ENCODE assay signal across 12 cellular contexts in genomic region chr11:76793391-76793811, GRCh38. TPM values are rescaled to one million over a fixed set of nuclear protein-coding genes. Genes with fewer than 3 reads are reported as not detected.
DNase-seq lines count a peak whose midpoint lies in the region; ATAC-seq, FAIRE-seq and TF ChIP-seq lines count a peak whose summit lies in the region.
"Had no signal": no experiment of that assay in that cellular context is flagged by ENCODE, and none has a peak within 500 bp of the region (broad histone marks: within the 10 kb centered on the region; RNA-seq: fewer than 3 reads in every experiment).

No MANE protein-coding gene starts in this region.

- H3K23ac ChIP-seq in H1 (ENCODE audit: insufficient read length): no peak overlapping the region
- no peak overlapping the region for H3K23ac ChIP-seq in trophoblast cell (ENCODE audit: low read length)

- H3K56ac ChIP-seq in H1 (replicated peaks; ENCODE audit: insufficient read length, low read depth, low read length): no peak overlapping the region

- 0 out of 2 replicates have a peak overlapping the region, but pooled peaks have one; percentile 36 for H3K18ac ChIP-seq in H1 (ENCODE audit: extremely low read depth, low read length)
- no peak overlapping the region for H3K18ac ChIP-seq in trophoblast cell (ENCODE audit: low read length)

- H3K79me2 ChIP-seq in H1 (ENCODE audit: control insufficient read depth in 1 of 2, insufficient read depth in 2 of 2, low read length in 2 of 2) (peaks cover 10 to 70% of the 10 kb centered on the region in 2 experiments; a peak in 3 of 4 replicates), trophoblast cell (ENCODE audit: control insufficient read depth, insufficient read depth, low read length, poor library complexity) (peaks cover 10% of the 10 kb centered on the region)

- H3K4me2 ChIP-seq in H1 (ENCODE audit: insufficient read depth in 1 of 2, low read depth in 2 of 2, low read length in 2 of 2): peak overlapping the region; percentile 2 to 13; a peak in 1 of 4 replicates
- no peak overlapping the region for H3K4me2 ChIP-seq in trophoblast cell (ENCODE audit: low read length)

- no peak for TF ChIP-seq POLR2A in H1 (IDR thresholded peaks at IDR 0.05; ENCODE audit: control extremely low read depth in 1 of 2, low read depth in 2 of 2, low read length in 2 of 2)

- H4K12ac ChIP-seq in trophoblast cell (ENCODE audit: low read depth, low read length): no peak overlapping the region

- no TSS peak for BruUV-seq in A673 (replicated peaks; lab: Mats Ljungman, UMichigan)

- no peak overlapping the region for H2BK15ac ChIP-seq in H1 (ENCODE audit: low read length)

- H3K27ac ChIP-seq in A673 (ENCODE audit: low read depth, low read length, poor library complexity, severe bottlenecking) (peak overlapping the region; percentile 73), H1 (ENCODE audit: low read depth, low read length) (no peak overlapping the region), trophoblast cell (ENCODE audit: low read depth, low read length) (no peak overlapping the region), left lung (no peak overlapping the region)

- H3K36me3 ChIP-seq in A673 (ENCODE audit: insufficient read depth, low read length, poor library complexity, severe bottlenecking): no peaks in the 10 kb centered on the region
- peaks cover 0 to 8% (median 3%) of the 10 kb centered on the region in 4 experiments; a peak in 3 of 8 replicates for H3K36me3 ChIP-seq in H1 (ENCODE audit: control insufficient read depth in 2 of 4, insufficient read depth in 4 of 4, low read length in 3 of 4)
- H3K36me3 ChIP-seq in trophoblast cell (ENCODE audit: control insufficient read depth in 1 of 2, insufficient read depth in 2 of 2, low read length in 2 of 2): peaks cover 22 to 31% of the 10 kb centered on the region in 2 experiments
- peaks cover 0 to 10% of the 10 kb centered on the region in 2 donors for H3K36me3 ChIP-seq in left lung

- no peak overlapping the region for H3K4me3 ChIP-seq in A673 (ENCODE audit: low read depth, low read length, poor library complexity, severe bottlenecking)
- no peak overlapping the region for H3K4me3 ChIP-seq in H1 (ENCODE audit: extremely low read depth in 1 of 4, insufficient read depth in 2 of 4, low read depth in 3 of 4, low read length in 4 of 4)
- H3K4me3 ChIP-seq in trophoblast cell (ENCODE audit: low read depth, low read length): no peak overlapping the region
- H3K4me3 ChIP-seq in left lung: no peak overlapping the region

- ATAC-seq in stimulated activated naive CD8-positive, alpha-beta T cell treated with anti-CD3 and anti-CD28 coated beads, Interleukin-15, Interleukin-2, amounts not matched to agents 100 U/mL and 50 U/mL, for 24 hours: no peak
- ATAC-seq in GM21528 (IDR thresholded peaks at IDR 0.05; ENCODE audit: low FRiP score, unreplicated experiment): no peak
- no peak for ATAC-seq in left lung

- H2BK5ac ChIP-seq in H1 (ENCODE audit: low read depth, low read length): peak overlapping the region; percentile 11; the same call in 1 of the 2 replicates
- no peak overlapping the region for H2BK5ac ChIP-seq in trophoblast cell (ENCODE audit: low read depth, low read length, poor library complexity)

- FAIRE-seq in H1 (lab: Jason Lieb, UNC): no peak
- FAIRE-seq: bronchial epithelial cell, kidney had no signal

- H4K20me1 ChIP-seq in H1 (replicated peaks in 1 of 2; ENCODE audit: control insufficient read depth in 1 of 2, insufficient read depth in 2 of 2, low read length in 2 of 2): peaks cover 8 to 28% of the 10 kb centered on the region in 2 experiments

- peaks cover 21% of the 10 kb centered on the region for H3K4me1 ChIP-seq in A673 (ENCODE audit: insufficient read depth, low read length, poor library complexity, severe bottlenecking)
- H3K4me1 ChIP-seq in H1 (replicated peaks in 1 of 4; ENCODE audit: control insufficient read depth in 3 of 4, insufficient read depth in 4 of 4, low read length in 3 of 4): peaks cover 4 to 17% (median 17%) of the 10 kb centered on the region in 4 experiments; a peak in 6 of 7 replicates
- H3K4me1 ChIP-seq in trophoblast cell (ENCODE audit: control insufficient read depth in 1 of 2, insufficient read depth in 2 of 2, low read length in 2 of 2): peaks cover 11 to 24% of the 10 kb centered on the region in 2 experiments
- H3K4me1 ChIP-seq in left lung: peaks cover 3 to 6% of the 10 kb centered on the region in 2 donors

- POLR2A ChIA-PET in A673 (lab: Charles Lee; ENCODE audit: low non-redundant PET): no interaction called here
- POLR2A ChIA-PET in H1 (lab: Charles Lee; ENCODE audit: partially characterized antibody): interaction anchor here (0.7 to 2.6 kb wide), 4 partner anchors 8 to 89 kb away, joined by 3 to 12 read pairs (median 7); partner anchors contain the start of gene TSKU

- H3K9me3 ChIP-seq in A673 (ENCODE audit: low read depth, low read length, poor library complexity, severe bottlenecking) (peaks cover 10% of the 10 kb centered on the region), H1 (ENCODE audit: insufficient read depth in 2 of 2, low read depth in 1 of 2, low read length in 1 of 2) (peaks cover 8 to 10% of the 10 kb centered on the region in 2 experiments; a peak in 3 of 4 replicates), trophoblast cell (ENCODE audit: insufficient read depth, low read depth, low read length) (peaks cover 6% of the 10 kb centered on the region), left lung (no peaks in the 10 kb centered on the region)

- no peak overlapping the region for H3K9ac ChIP-seq in H1 (replicated peaks in 1 of 4; ENCODE audit: extremely low read depth in 1 of 4, low read depth in 3 of 4, low read length in 3 of 4)
- H3K9ac ChIP-seq in trophoblast cell (ENCODE audit: low read length): no peak overlapping the region

- no peak overlapping the region for H4K91ac ChIP-seq in H1 (replicated peaks; ENCODE audit: insufficient read length, low read length)
- H4K91ac ChIP-seq in trophoblast cell (ENCODE audit: low read depth, low read length): no peak overlapping the region

- H3K14ac ChIP-seq in H1 (ENCODE audit: insufficient read length): no peak overlapping the region
- no peak overlapping the region for H3K14ac ChIP-seq in trophoblast cell (ENCODE audit: low read length)

- H2AFZ ChIP-seq in H1 (ENCODE audit: low read length) (no peak overlapping the region), trophoblast cell (ENCODE audit: insufficient read depth, low read length, poor library complexity) (no peak overlapping the region)

- TF ChIP-seq EP300 in H1 (IDR thresholded peaks at IDR 0.05; ENCODE audit: borderline replicate concordance in 1 of 2, low read depth in 2 of 2, low read length in 2 of 2): no peak

- H2BK20ac ChIP-seq in H1 (ENCODE audit: low read length): no peak overlapping the region

- no peaks in the 10 kb centered on the region for H3K23me2 ChIP-seq in H1 (ENCODE audit: low read depth, low read length)

- WGBS in H1 (ENCODE audit: extremely low coverage in 1 of 2, insufficient coverage in 1 of 2, insufficient read length in 1 of 2, insufficient replicate concordance in 2 of 2, low coverage in 1 of 2, low lambda C conversion rate in 2 of 2, missing lambda C conversion rate in 1 of 2), 2 experiments: 67% methylated on average over 6 of the region's 6 CpGs; no CpG with 5 or more reads in 1 of the 2 experiments
- WGBS in trophoblast cell (ENCODE audit: extremely low coverage, insufficient coverage, insufficient read length): no CpG with 5 or more reads among the region's 6 CpGs

- H4K8ac ChIP-seq in H1 (ENCODE audit: extremely low read depth, insufficient read depth, low read length) (no peak overlapping the region), trophoblast cell (ENCODE audit: low read depth, low read length) (no peak overlapping the region)

- CTCF ChIA-PET in A673 (lab: Charles Lee): interaction anchor here (0.7 kb wide), 1 partner anchor 59 kb away, joined by 5 read pairs; no protein-coding TSS in a partner anchor
- CTCF ChIA-PET in H1 (lab: Charles Lee; ENCODE audit: partially characterized antibody): interaction anchor here (0.5 to 2.6 kb wide), 11 partner anchors 10 to 299 kb away, joined by 3 to 17 read pairs (median 5); no protein-coding TSS in a partner anchor

- no peak overlapping the region for H2BK12ac ChIP-seq in H1 (ENCODE audit: low read depth, low read length)
- no peak overlapping the region for H2BK12ac ChIP-seq in trophoblast cell (ENCODE audit: low read length)

- H3K4ac ChIP-seq in H1 (replicated peaks; ENCODE audit: insufficient read length, low read depth, low read length) (no peak overlapping the region), trophoblast cell (ENCODE audit: low read depth, low read length) (peak overlapping the region; percentile 80)

- intact Hi-C loops in A673 (cut with micrococcal nuclease; ENCODE audit: unreplicated experiment) (no loop called here), left lung (cut with DNase I) (no loop called here)

- no peak overlapping the region for H4K5ac ChIP-seq in H1 (ENCODE audit: insufficient read length, low read depth, low read length)

- no peak overlapping the region for H2BK120ac ChIP-seq in H1 (replicated peaks; ENCODE audit: low read depth, low read length)
- H2BK120ac ChIP-seq in trophoblast cell (ENCODE audit: insufficient read depth, low read length, poor library complexity): no peak overlapping the region

- TF ChIP-seq CTCF in A673 (conservative IDR thresholded peaks at IDR 0.05; ENCODE audit: low read depth, low read length) (no peak), H1 (IDR thresholded peaks at IDR 0.05; ENCODE audit: control extremely low read depth in 1 of 3, insufficient read depth in 1 of 3, low read depth in 1 of 3, low read length in 3 of 3) (no peak), left lung (IDR thresholded peaks at IDR 0.05) (no peak)

- H3K27me3 ChIP-seq in A673 (replicated peaks; ENCODE audit: insufficient read depth, low read depth, low read length, poor library complexity): no peaks in the 10 kb centered on the region
- no peaks in the 10 kb centered on the region for H3K27me3 ChIP-seq in H1 (replicated peaks in 1 of 4; ENCODE audit: control insufficient read depth in 3 of 4, extremely low read depth in 1 of 4, insufficient read depth in 3 of 4, low read length in 3 of 4)
- no peaks in the 10 kb centered on the region for H3K27me3 ChIP-seq in trophoblast cell (ENCODE audit: insufficient read depth, low read length)
- no peaks in the 10 kb centered on the region for H3K27me3 ChIP-seq in left lung

- DNase-seq in A673 (ENCODE audit: low spot score): peak; percentile 73
- DNase-seq in NCI-H1436 treated with DMSO at 0.1 percent for 48 hours (lab: John Stamatoyannopoulos, UW): peak; percentile 8
- DNase-seq in H1 (ENCODE audit: low read depth in 1 of 2, low spot score in 2 of 2): no peak
- no peak for DNase-seq in trophoblast cell
- DNase-seq in NCI-H2029 (lab: John Stamatoyannopoulos, UW): no peak
- no peak for DNase-seq in stimulated activated naive CD8-positive, alpha-beta T cell treated with anti-CD3 and anti-CD28 coated beads, Interleukin-15, Interleukin-2, amounts not matched to agents 100 U/mL and 50 U/mL, for 24 hours
- DNase-seq in left lung: no peak
- DNase-seq: kidney; SIG-M5; stimulated activated CD4-positive, alpha-beta T cell treated with anti-CD3 and anti-CD28 coated beads, Interleukin-4, amount 100 ng/mL, for 1 hour had no signal

- no peak for TF ChIP-seq RAD21 in H1 (IDR thresholded peaks at IDR 0.05 in 1 of 2, conservative IDR thresholded peaks at IDR 0.05 in 1 of 2; ENCODE audit: low read depth in 2 of 2, low read length in 2 of 2)

- H2AK5ac ChIP-seq in H1 (ENCODE audit: low read depth, low read length) (no peak overlapping the region), trophoblast cell (ENCODE audit: low read length) (no peak overlapping the region)

- H3K79me1 ChIP-seq in H1 (ENCODE audit: low read depth, low read length) (peaks cover 23% of the 10 kb centered on the region), trophoblast cell (ENCODE audit: low read length) (peaks cover 3% of the 10 kb centered on the region)

RNA-seq across cellular contexts. Expression of gene TSKU, which starts 10.2 kb away (rescaled TPM):
- total RNA-seq in A673 (2021): 25.3 and 29.0 TPM in 2 replicates
- 22.8 TPM in 2 replicates for total RNA-seq in H1 (2021; fragmentation: NEBNext Ultra II Directional; extraction: Animal tissue kit (Norgen Biotek cat#: 25700))
- polyA plus RNA-seq in H1 (2011; rRNA removed): 28.4 and 40.7 TPM in 2 replicates
- 18.1 TPM for polyA plus RNA-seq in H1 (2011; cell fraction: cytosol; rRNA removed)
- 34.2 TPM for polyA plus RNA-seq in H1 (2011; cell fraction: nucleus; rRNA removed)
- polyA plus RNA-seq in H1 (2012, experiment 1 of 2): 15.8 to 27.1 TPM (median 20.7 TPM) in 4 replicates
- polyA plus RNA-seq in H1 (2012, experiment 2 of 2): 22.0 TPM
- polyA plus RNA-seq in H1 (2013, experiment 1 of 2): 21.4 TPM
- 23.8 TPM for polyA plus RNA-seq in H1 (2013, experiment 2 of 2)
- polyA minus RNA-seq in H1 (2011; rRNA and poly(A)+ RNA removed): 21.7 and 33.3 TPM in 2 replicates
- polyA minus RNA-seq in H1 (2011; cell fraction: cytosol; rRNA and poly(A)+ RNA removed): 17.2 TPM
- polyA minus RNA-seq in H1 (2011; cell fraction: nucleus; rRNA and poly(A)+ RNA removed): 27.5 TPM
- 34.0 and 35.3 TPM in 2 replicates for polyA plus RNA-seq in trophoblast cell (2013)
- total RNA-seq in left lung: 10 to 100 TPM; 12.7 to 15.4 TPM

Comparison
In these comparisons a context has a peak if more than half of its experiments do, and no peak if none do; other contexts are left out.
1. DNase-seq: peak in A673 (single experiment) and NCI-H1436 treated with DMSO at 0.1 percent for 48 hours (single experiment); none in H1 (0 of 2), trophoblast cell (0 of 2), NCI-H2029 (single experiment), stimulated activated naive CD8-positive, alpha-beta T cell treated with anti-CD3 and anti-CD28 coated beads, Interleukin-15, Interleukin-2, amounts not matched to agents 100 U/mL and 50 U/mL, for 24 hours (single experiment) and left lung (0 of 2).